ENCODE assay signal across 1 cellular context in the genomic region with DNA sequence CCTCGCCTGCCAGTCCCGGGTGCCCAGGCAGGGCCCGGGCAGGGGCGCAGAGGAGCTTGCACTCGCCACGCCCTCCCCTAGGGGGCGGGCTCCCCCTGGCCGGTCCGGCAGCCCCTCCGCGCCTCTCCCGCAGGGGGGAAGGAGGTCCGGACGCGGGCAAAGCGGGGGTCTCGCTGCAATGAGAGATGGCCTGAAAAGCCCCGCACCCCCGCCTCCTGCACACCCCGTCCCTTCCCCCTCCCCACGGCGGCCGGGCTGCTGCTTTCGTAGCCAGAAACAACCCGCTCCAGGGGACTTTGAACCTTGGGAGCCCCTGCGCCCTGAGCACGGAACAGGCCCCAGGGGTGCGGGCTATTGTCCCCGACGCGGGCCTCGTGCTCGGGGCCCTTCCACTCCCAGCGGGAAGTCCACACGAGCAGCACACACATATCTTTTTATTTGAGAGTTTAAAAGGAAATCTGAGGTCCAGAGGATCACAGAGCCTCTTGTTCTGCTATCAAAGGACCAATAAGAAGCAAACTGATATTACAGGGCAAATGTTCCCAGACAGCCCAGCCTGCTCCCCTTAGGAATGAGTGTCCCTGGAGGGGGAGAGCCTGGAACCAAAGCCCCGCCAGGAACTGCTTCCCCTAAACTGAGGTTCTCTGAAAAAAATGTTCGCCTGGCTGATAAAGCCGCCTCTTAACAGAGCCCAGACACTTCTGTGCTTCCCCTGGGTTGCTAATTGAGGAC.
TF ChIP-seq lines count a peak whose summit lies in the region.

No MANE protein-coding gene starts in this region.

TF ChIP-seq in HepG2, 621 proteins besides CTCF, POLR2A, EP300 and RAD21 (continued from another document):
- peak; percentile 62; the same call in 1 of the 2 replicates for TF ChIP-seq KDM3A (CRISPR knock-in tag; IDR thresholded peaks at IDR 0.05; ENCODE audit: low read depth)
- TF ChIP-seq ZNF251 (CRISPR knock-in tag; IDR thresholded peaks at IDR 0.05) = no peak
- no peak for TF ChIP-seq KAT7 (CRISPR knock-in tag; IDR thresholded peaks at IDR 0.05; ENCODE audit: borderline replicate concordance)
- TF ChIP-seq BRD4 (CRISPR knock-in tag; IDR thresholded peaks at IDR 0.05) = peak; percentile 78; the same call in 1 of the 2 replicates
- TF ChIP-seq, protein P1, sequence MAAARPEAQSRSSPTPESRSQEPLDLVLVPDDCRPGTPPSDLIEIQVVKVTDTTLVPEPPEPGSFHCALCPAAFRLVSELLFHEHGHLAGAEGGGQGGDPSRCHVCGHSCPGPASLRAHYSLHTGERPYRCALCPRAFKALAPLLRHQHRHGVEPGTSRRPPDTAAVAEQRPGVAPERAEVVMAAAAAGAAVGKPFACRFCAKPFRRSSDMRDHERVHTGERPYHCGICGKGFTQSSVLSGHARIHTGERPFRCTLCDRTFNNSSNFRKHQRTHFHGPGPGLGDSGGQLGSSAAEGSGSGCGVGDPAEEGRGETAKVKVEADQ (CRISPR knock-in tag; IDR thresholded peaks at IDR 0.05; ENCODE audit: borderline replicate concordance) = peak; percentile 29; the same call in 1 of the 2 replicates
- peak; percentile 91 for TF ChIP-seq DMAP1 (CRISPR knock-in tag; IDR thresholded peaks at IDR 0.05)
- peak; percentile 81; the same call in 1 of the 2 replicates for TF ChIP-seq MAZ (IDR thresholded peaks at IDR 0.05; ENCODE audit: borderline replicate concordance, low read depth, low read length)
- peak; percentile 83; the same call in 1 of the 2 replicates for TF ChIP-seq MAZ (CRISPR knock-in tag; IDR thresholded peaks at IDR 0.05; ENCODE audit: low read depth)
- TF ChIP-seq, protein P2, sequence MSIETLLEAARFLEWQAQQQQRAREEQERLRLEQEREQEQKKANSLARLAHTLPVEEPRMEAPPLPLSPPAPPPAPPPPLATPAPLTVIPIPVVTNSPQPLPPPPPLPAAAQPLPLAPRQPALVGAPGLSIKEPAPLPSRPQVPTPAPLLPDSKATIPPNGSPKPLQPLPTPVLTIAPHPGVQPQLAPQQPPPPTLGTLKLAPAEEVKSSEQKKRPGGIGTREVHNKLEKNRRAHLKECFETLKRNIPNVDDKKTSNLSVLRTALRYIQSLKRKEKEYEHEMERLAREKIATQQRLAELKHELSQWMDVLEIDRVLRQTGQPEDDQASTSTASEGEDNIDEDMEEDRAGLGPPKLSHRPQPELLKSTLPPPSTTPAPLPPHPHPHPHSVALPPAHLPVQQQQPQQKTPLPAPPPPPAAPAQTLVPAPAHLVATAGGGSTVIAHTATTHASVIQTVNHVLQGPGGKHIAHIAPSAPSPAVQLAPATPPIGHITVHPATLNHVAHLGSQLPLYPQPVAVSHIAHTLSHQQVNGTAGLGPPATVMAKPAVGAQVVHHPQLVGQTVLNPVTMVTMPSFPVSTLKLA (IDR thresholded peaks at IDR 0.05) = no peak
- TF ChIP-seq NFRKB (IDR thresholded peaks at IDR 0.05) = no peak
- TF ChIP-seq ZNF720 (CRISPR knock-in tag; IDR thresholded peaks at IDR 0.05) = no peak
- TF ChIP-seq, protein P3, sequence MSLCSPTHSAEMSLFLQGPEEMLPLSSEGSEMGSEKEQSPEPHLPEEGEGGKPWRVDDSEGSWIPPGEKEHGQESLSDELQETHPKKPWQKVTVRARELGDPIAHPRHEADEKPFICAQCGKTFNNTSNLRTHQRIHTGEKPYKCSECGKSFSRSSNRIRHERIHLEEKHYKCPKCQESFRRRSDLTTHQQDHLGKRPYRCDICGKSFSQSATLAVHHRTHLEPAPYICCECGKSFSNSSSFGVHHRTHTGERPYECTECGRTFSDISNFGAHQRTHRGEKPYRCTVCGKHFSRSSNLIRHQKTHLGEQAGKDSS (CRISPR knock-in tag; IDR thresholded peaks at IDR 0.05; ENCODE audit: borderline replicate concordance, low read depth) = peak; percentile 58; the same call in 1 of the 2 replicates
- no peak; the same call in 1 of the 2 replicates for TF ChIP-seq ETV6 (CRISPR knock-in tag; conservative IDR thresholded peaks at IDR 0.05)
- TF ChIP-seq KLF6 (CRISPR knock-in tag; IDR thresholded peaks at IDR 0.05) = peak; percentile 89
- TF ChIP-seq, protein P4, sequence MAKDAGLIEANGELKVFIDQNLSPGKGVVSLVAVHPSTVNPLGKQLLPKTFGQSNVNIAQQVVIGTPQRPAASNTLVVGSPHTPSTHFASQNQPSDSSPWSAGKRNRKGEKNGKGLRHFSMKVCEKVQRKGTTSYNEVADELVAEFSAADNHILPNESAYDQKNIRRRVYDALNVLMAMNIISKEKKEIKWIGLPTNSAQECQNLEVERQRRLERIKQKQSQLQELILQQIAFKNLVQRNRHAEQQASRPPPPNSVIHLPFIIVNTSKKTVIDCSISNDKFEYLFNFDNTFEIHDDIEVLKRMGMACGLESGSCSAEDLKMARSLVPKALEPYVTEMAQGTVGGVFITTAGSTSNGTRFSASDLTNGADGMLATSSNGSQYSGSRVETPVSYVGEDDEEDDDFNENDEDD (CRISPR knock-in tag; IDR thresholded peaks at IDR 0.05; ENCODE audit: borderline replicate concordance) = peak; percentile 89
- TF ChIP-seq, protein P5, sequence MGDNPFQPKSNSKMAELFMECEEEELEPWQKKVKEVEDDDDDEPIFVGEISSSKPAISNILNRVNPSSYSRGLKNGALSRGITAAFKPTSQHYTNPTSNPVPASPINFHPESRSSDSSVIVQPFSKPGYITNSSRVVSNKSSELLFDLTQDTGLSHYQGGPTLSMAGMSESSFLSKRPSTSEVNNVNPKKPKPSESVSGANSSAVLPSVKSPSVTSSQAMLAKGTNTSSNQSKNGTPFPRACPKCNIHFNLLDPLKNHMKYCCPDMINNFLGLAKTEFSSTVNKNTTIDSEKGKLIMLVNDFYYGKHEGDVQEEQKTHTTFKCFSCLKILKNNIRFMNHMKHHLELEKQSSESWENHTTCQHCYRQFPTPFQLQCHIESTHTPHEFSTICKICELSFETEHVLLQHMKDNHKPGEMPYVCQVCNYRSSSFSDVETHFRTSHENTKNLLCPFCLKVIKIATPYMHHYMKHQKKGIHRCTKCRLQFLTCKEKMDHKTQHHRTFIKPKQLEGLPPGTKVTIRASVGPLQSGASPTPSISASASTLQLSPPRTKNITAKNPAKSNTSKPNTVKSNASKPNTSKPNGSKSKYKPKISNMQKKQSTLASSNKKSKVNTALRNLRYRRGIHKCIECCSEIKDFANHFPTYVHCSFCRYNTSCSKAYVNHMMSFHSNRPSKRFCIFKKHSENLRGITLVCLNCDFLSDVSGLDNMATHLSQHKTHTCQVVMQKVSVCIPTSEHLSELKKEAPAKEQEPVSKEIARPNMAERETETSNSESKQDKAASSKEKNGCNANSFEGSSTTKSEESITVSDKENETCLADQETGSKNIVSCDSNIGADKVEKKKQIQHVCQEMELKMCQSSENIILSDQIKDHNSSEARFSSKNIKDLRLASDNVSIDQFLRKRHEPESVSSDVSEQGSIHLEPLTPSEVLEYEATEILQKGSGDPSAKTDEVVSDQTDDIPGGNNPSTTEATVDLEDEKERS (CRISPR knock-in tag; IDR thresholded peaks at IDR 0.05) = no peak
- peak; percentile 76; the same call in 1 of the 2 replicates for TF ChIP-seq ELF3 (CRISPR knock-in tag; IDR thresholded peaks at IDR 0.05)
- TF ChIP-seq, protein P6, sequence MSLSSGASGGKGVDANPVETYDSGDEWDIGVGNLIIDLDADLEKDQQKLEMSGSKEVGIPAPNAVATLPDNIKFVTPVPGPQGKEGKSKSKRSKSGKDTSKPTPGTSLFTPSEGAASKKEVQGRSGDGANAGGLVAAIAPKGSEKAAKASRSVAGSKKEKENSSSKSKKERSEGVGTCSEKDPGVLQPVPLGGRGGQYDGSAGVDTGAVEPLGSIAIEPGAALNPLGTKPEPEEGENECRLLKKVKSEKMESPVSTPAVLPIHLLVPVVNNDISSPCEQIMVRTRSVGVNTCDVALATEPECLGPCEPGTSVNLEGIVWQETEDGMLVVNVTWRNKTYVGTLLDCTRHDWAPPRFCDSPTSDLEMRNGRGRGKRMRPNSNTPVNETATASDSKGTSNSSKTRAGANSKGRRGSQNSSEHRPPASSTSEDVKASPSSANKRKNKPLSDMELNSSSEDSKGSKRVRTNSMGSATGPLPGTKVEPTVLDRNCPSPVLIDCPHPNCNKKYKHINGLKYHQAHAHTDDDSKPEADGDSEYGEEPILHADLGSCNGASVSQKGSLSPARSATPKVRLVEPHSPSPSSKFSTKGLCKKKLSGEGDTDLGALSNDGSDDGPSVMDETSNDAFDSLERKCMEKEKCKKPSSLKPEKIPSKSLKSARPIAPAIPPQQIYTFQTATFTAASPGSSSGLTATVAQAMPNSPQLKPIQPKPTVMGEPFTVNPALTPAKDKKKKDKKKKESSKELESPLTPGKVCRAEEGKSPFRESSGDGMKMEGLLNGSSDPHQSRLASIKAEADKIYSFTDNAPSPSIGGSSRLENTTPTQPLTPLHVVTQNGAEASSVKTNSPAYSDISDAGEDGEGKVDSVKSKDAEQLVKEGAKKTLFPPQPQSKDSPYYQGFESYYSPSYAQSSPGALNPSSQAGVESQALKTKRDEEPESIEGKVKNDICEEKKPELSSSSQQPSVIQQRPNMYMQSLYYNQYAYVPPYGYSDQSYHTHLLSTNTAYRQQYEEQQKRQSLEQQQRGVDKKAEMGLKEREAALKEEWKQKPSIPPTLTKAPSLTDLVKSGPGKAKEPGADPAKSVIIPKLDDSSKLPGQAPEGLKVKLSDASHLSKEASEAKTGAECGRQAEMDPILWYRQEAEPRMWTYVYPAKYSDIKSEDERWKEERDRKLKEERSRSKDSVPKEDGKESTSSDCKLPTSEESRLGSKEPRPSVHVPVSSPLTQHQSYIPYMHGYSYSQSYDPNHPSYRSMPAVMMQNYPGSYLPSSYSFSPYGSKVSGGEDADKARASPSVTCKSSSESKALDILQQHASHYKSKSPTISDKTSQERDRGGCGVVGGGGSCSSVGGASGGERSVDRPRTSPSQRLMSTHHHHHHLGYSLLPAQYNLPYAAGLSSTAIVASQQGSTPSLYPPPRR (CRISPR knock-in tag; IDR thresholded peaks at IDR 0.05; ENCODE audit: borderline replicate concordance) = no peak; the same call in 1 of the 2 replicates
TF ChIP-seq in HepG2: peak in this region for 281.
